In the genomic region with DNA sequence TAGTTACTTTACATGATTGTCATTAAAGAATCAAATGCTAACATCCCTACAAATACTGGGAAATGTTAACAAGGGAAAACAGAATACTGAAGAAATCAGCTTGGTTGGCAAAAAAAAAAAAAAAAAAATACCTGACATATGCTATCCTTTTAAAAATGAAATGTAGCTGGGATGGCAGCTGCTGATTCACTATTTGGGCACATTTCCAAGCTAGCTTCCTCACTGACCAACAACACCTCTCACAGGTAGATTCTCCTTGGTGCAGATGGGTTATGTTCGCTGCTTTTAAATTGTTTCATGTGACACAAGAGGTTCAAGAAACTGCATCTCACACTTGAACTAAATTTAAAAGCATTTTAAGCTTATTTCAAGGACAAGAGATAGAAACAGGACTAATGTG, we compare ENCODE assay signal across 2 cellular contexts.
TF ChIP-seq lines count a peak whose summit lies in the region.

No MANE protein-coding gene starts in this region.

TF ChIP-seq in SK-N-SH, 30 proteins besides CTCF, POLR2A, EP300 and RAD21 (continued from another document):
- TF ChIP-seq, protein P1, sequence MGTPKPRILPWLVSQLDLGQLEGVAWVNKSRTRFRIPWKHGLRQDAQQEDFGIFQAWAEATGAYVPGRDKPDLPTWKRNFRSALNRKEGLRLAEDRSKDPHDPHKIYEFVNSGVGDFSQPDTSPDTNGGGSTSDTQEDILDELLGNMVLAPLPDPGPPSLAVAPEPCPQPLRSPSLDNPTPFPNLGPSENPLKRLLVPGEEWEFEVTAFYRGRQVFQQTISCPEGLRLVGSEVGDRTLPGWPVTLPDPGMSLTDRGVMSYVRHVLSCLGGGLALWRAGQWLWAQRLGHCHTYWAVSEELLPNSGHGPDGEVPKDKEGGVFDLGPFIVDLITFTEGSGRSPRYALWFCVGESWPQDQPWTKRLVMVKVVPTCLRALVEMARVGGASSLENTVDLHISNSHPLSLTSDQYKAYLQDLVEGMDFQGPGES (IDR thresholded peaks at IDR 0.05; ENCODE audit: low read depth, low read length), result no peak
- TF ChIP-seq, protein P2, sequence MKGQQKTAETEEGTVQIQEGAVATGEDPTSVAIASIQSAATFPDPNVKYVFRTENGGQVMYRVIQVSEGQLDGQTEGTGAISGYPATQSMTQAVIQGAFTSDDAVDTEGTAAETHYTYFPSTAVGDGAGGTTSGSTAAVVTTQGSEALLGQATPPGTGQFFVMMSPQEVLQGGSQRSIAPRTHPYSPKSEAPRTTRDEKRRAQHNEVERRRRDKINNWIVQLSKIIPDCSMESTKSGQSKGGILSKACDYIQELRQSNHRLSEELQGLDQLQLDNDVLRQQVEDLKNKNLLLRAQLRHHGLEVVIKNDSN (IDR thresholded peaks at IDR 0.05; ENCODE audit: borderline replicate concordance, low read depth), result no peak
- TF ChIP-seq, protein P3, sequence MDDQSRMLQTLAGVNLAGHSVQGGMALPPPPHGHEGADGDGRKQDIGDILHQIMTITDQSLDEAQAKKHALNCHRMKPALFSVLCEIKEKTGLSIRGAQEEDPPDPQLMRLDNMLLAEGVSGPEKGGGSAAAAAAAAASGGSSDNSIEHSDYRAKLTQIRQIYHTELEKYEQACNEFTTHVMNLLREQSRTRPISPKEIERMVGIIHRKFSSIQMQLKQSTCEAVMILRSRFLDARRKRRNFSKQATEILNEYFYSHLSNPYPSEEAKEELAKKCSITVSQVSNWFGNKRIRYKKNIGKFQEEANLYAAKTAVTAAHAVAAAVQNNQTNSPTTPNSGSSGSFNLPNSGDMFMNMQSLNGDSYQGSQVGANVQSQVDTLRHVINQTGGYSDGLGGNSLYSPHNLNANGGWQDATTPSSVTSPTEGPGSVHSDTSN (IDR thresholded peaks at IDR 0.05), result peak; percentile 21; the same call in 1 of the 2 replicates
- TF ChIP-seq JUND (IDR thresholded peaks at IDR 0.05), result no peak

TF ChIP-seq in SK-N-SH treated with all-trans-retinoic acid at 6 μM for 48 hours, 23 proteins besides CTCF, POLR2A, EP300 and RAD21 (continued from another document):
- no peak for TF ChIP-seq ZNF70 (CRISPR knock-in tag; IDR thresholded peaks at IDR 0.05)
TF ChIP-seq in SK-N-SH treated with all-trans-retinoic acid at 6 μM for 48 hours: peak in this region for 0.
